Comparison of ENCODE assay signal across 11 cellular contexts in the genomic region with DNA sequence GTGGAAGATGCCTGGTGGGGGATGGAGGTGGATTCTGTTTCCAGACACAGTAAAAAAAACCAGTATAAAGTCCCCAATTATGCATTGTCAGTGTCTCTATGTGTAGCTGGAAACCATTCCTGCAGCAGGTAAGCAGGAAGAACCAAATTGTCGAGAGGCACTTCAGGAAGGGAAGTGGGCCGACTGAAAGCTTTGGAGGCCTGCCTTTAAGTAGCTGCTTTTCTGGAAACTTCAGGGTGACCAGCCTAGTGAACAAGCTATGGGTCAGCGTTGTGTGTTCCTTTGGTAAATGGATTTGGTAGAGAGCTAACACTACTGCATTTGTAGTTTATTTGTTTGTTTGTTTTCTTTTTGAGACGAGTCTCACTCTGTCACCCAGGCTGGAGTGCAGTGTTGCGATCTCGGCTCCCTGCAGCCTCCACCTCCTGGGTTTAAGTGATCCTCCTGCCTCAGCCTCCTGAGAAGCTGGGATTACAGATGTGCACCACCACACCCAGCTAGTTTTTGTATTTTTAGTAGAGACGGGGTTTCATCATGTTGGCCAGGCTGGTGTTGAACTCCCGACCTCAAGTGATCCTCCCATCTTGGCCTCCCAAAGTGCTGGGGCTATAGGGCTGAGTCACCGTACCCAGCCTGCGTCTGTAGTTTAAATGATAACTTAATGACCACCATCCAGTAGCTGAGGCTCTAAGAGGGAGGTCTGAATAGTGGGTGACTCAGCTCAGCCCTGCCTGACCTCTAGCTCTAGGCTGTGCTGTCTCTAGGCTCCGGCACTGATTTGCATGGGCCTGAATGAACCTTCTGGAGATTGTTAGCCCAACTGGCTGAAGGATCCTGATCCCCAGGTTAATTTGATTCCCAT. TPM values are rescaled to one million over a fixed set of nuclear protein-coding genes. Genes with fewer than 3 reads are reported as not detected.
DNase-seq lines count a peak whose midpoint lies in the region; ATAC-seq and TF ChIP-seq lines count a peak whose summit lies in the region.
"Had no signal": no experiment of that assay in that cellular context is flagged by ENCODE, and none has a peak within 500 bp of the region (broad histone marks: within the 10 kb centered on the region; RNA-seq: fewer than 3 reads in every experiment).

No MANE protein-coding gene starts in this region.

- H3K9me2 ChIP-seq in PC-3 (replicated peaks; ENCODE audit: low read length) = no peaks in the 10 kb centered on the region

- no peaks in the 10 kb centered on the region for H4K20me1 ChIP-seq in PC-3 (ENCODE audit: low read length)

- H3K9me3 ChIP-seq in PC-3 (ENCODE audit: low read length) (no peaks in the 10 kb centered on the region), spleen (no peaks in the 10 kb centered on the region)
- H3K9me3 ChIP-seq: upper lobe of right lung had no signal

- no peak overlapping the region for H3K9ac ChIP-seq in PC-3 (ENCODE audit: low read length)

- TF ChIP-seq CTCF in PC-3 (conservative IDR thresholded peaks at IDR 0.05; ENCODE audit: low read depth, low read length) (no peak), spleen (IDR thresholded peaks at IDR 0.05 in 8 of 11, conservative IDR thresholded peaks at IDR 0.05 in 3 of 11) (no peak)

- H3K4me2 ChIP-seq in PC-3 (ENCODE audit: low read length) = no peak overlapping the region

- H3K36me3 ChIP-seq in PC-3 (ENCODE audit: low read depth, low read length) = no peaks in the 10 kb centered on the region
- peaks cover 0 to 18% (median 0%) of the 10 kb centered on the region in 6 donors for H3K36me3 ChIP-seq in spleen
- H3K36me3 ChIP-seq: upper lobe of right lung had no signal

- CTCF ChIA-PET in PC-3 (lab: Charles Lee) = no interaction called here

- H3K4me1 ChIP-seq in PC-3 (ENCODE audit: insufficient read depth, low read length) (peaks cover 24% of the 10 kb centered on the region), spleen (peaks cover 14 to 100% (median 79%) of the 10 kb centered on the region in 6 donors)

- no peak for TF ChIP-seq POLR2A in spleen (IDR thresholded peaks at IDR 0.05)

- H3K27ac ChIP-seq in PC-3 (ENCODE audit: low read length) = no peak overlapping the region
- peak overlapping the region in 2 of 8 donors; percentile 16 to 33 for H3K27ac ChIP-seq in spleen

- no peak overlapping the region for H2AFZ ChIP-seq in PC-3 (ENCODE audit: low read length)

- DNase-seq in DMS153 (lab: John Stamatoyannopoulos, UW) (peak; percentile 51), DMS153 treated with DMSO at 0.1 percent for 48 hours (lab: John Stamatoyannopoulos, UW; ENCODE audit: unreplicated experiment) (no peak), PC-3 (peak; percentile 59), fibroblast of gingiva (ENCODE audit: low read depth) (peak; percentile 35), spleen (peak; percentile 39), superior temporal gyrus (ENCODE audit: extremely low spot score) (no peak), iPS-NIHi7 (ENCODE audit: extremely low spot score) (no peak)
- DNase-seq: 8988T; activated CD4-positive, alpha-beta T cell treated with anti-CD3 and anti-CD28 coated beads, Interleukin-2, amount 50 U/mL, for 1 hour; upper lobe of right lung had no signal

- H3K27me3 ChIP-seq in PC-3 (ENCODE audit: low read length) (no peaks in the 10 kb centered on the region), spleen (replicated peaks in 1 of 7) (no peaks in the 10 kb centered on the region)
- H3K27me3 ChIP-seq: upper lobe of right lung had no signal

- H3K4me3 ChIP-seq in PC-3 (ENCODE audit: low read length) = no peak overlapping the region
- H3K4me3 ChIP-seq in spleen = no peak overlapping the region
- H3K4me3 ChIP-seq: upper lobe of right lung had no signal

- H3F3A ChIP-seq in PC-3 (ENCODE audit: low read length, unreplicated experiment) = no peaks in the 10 kb centered on the region

- BruUV-seq in PC-3 (replicated peaks; lab: Mats Ljungman, UMichigan) = no TSS peak

- H3K79me2 ChIP-seq in PC-3 (ENCODE audit: low read length) = peaks cover 91% of the 10 kb centered on the region

- ATAC-seq in PC-3 = peak; percentile 63; the same call in 1 of the 2 replicates
- no peak for ATAC-seq in GM21528 (IDR thresholded peaks at IDR 0.05; ENCODE audit: low FRiP score, unreplicated experiment)
- ATAC-seq: upper lobe of right lung had no signal

- WGBS in spleen, 5 donors = 72 to 80% (median 78%) methylated on average over 11 of the region's 11 CpGs

- POLR2A ChIA-PET in PC-3 (lab: Charles Lee; ENCODE audit: unreplicated experiment) = no interaction called here

- intact Hi-C loops in PC-3 (cut with micrococcal nuclease) = no loop called here
- intact Hi-C loops in spleen (cut with DNase I; ENCODE audit: low total_unique reads) = no loop called here

RNA-seq across cellular contexts. Expression of gene PTPRJ, which starts 12.8 kb away (rescaled TPM):
- 10.5 and 12.8 TPM in 2 replicates for total RNA-seq in PC-3 (2014; rRNA removed)
- 100 to 1,000 TPM in 4 of 7 donors, 10 to 100 TPM in 3; 63.7 to 135 (median 100) TPM for total RNA-seq in spleen
- polyA plus RNA-seq in spleen = 10 to 100 TPM in 1 of 3 donors, 1 to 10 TPM in 2; 6.4 to 11.6 (median 10.0) TPM

Comparison
In these comparisons a context has a peak if more than half of its experiments do, and no peak if none do; other contexts are left out.
1. DNase-seq: peak in DMS153 (single experiment), PC-3 (single experiment), fibroblast of gingiva (single experiment) and spleen (single experiment); none in DMS153 treated with DMSO at 0.1 percent for 48 hours (single experiment), superior temporal gyrus (single experiment) and iPS-NIHi7 (single experiment).